8 cellular contexts compared by ENCODE assay signal in the genomic region with DNA sequence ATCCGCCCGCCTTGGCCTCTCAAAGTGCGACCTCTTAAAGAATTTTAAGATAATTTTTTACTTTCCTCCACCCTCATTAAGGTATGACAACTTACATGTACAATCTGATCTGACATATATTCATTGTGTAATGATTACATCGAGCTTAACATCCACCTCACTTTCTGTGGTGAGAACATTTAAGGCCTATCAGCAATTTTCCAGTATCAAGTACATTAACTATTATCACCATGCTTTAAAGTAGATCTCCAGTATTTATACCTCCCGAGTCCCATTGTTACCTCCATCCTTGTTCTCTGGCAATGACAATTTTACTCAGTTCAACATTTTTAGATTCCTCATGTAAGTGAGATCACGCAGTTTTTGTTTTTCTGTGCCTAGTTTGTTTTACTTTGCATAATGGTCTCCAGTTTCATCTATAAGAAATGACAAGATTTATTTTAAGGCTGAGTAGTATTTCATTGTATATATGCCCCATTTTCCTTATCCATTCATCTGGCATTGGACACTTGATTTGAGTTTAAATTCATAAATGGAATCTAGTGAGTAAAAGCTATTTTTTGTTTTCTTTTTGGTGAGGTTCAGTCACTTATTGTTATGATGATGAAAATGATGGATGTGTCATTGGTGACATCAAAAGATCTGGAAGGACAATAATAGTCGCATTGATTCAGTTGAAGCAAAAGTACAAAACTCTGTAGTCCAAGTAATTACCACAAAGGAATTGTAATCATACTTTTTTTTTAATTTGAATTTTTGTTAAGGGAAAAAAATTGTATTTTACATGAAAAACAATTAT.
DNase-seq lines count a peak whose midpoint lies in the region; ATAC-seq, FAIRE-seq and TF ChIP-seq lines count a peak whose summit lies in the region.

No MANE protein-coding gene starts in this region.

- no peak overlapping the region; the same call in 1 of the 2 replicates for H4K8ac ChIP-seq in H1 (ENCODE audit: extremely low read depth, insufficient read depth, low read length)
- H4K8ac ChIP-seq in trophoblast cell (ENCODE audit: low read depth, low read length): no peak overlapping the region

- TF ChIP-seq EP300 in A549 (IDR thresholded peaks at IDR 0.05) (no peak), H1 (IDR thresholded peaks at IDR 0.05; ENCODE audit: borderline replicate concordance in 1 of 2, low read depth in 2 of 2, low read length in 2 of 2) (no peak)

- H3K36me3 ChIP-seq in PC-9 (ENCODE audit: low read depth): no peaks in the 10 kb centered on the region
- peaks cover 0 to 13% (median 5%) of the 10 kb centered on the region in 4 experiments; a peak in 4 of 8 replicates for H3K36me3 ChIP-seq in H1 (ENCODE audit: control insufficient read depth in 2 of 4, insufficient read depth in 4 of 4, low read length in 3 of 4)
- H3K36me3 ChIP-seq in trophoblast cell (ENCODE audit: control insufficient read depth in 1 of 2, insufficient read depth in 2 of 2, low read length in 2 of 2): peaks cover 0 to 4% of the 10 kb centered on the region in 2 experiments

- POLR2A ChIA-PET in A549 (lab: Yijun Ruan, JAX) (interaction anchor here (0.8 to 3.1 kb wide), 7 partner anchors 11 to 69 kb away, joined by 3 to 35 read pairs (median 15); a partner anchor contains a TSS), PC-9 (lab: Charles Lee; ENCODE audit: unreplicated experiment) (interaction anchor here (0.6 to 1.9 kb wide), 9 partner anchors 11 to 680 kb away, joined by 3 to 9 read pairs (median 5); a partner anchor contains a TSS), H1 (lab: Charles Lee; ENCODE audit: partially characterized antibody) (interaction anchor here (0.6 to 9.2 kb wide), 32 partner anchors 9 to 1807 kb away, joined by 3 to 607 read pairs (median 8); a partner anchor contains a TSS)

- peak overlapping the region; percentile 80 for H4K5ac ChIP-seq in H1 (ENCODE audit: insufficient read length, low read depth, low read length)

- FAIRE-seq in A549 (lab: Jason Lieb, UNC) (no peak), H1 (lab: Jason Lieb, UNC) (no peak)

- peak overlapping the region; percentile 66 to 85 for H3K27ac ChIP-seq in A549
- H3K27ac ChIP-seq in PC-9: peak overlapping the region; percentile 51
- peak overlapping the region; percentile 95; the same call in 1 of the 2 replicates for H3K27ac ChIP-seq in H1 (ENCODE audit: low read depth, low read length)
- H3K27ac ChIP-seq in trophoblast cell (ENCODE audit: low read depth, low read length): peak overlapping the region; percentile 79

- H2AK5ac ChIP-seq in H1 (ENCODE audit: low read depth, low read length): no peak overlapping the region
- H2AK5ac ChIP-seq in trophoblast cell (ENCODE audit: low read length): no peak overlapping the region

- TF ChIP-seq POLR2A in A549 (IDR thresholded peaks at IDR 0.05; ENCODE audit: low read length) (no peak), H1 (IDR thresholded peaks at IDR 0.05; ENCODE audit: control extremely low read depth in 1 of 2, low read depth in 2 of 2, low read length in 2 of 2) (peak in 1 of 2 experiments; percentile 32; a peak in 2 of 3 replicates)

- intact Hi-C loops in PC-9 (cut with micrococcal nuclease; ENCODE audit: unreplicated experiment): no loop called here

- no TSS peak for BruUV-seq in PC-9 (replicated peaks; lab: Mats Ljungman, UMichigan)

- H3K14ac ChIP-seq in H1 (ENCODE audit: insufficient read length): no peak overlapping the region
- H3K14ac ChIP-seq in trophoblast cell (ENCODE audit: low read length): no peak overlapping the region

- H4K20me1 ChIP-seq in PC-9 (ENCODE audit: insufficient read depth) (no peaks in the 10 kb centered on the region; the same call in 1 of the 2 replicates), H1 (replicated peaks in 1 of 2; ENCODE audit: control insufficient read depth in 1 of 2, insufficient read depth in 2 of 2, low read length in 2 of 2) (no peaks in the 10 kb centered on the region)

- H3K9me2 ChIP-seq in PC-9 (ENCODE audit: insufficient read depth): no peaks in the 10 kb centered on the region; the same call in 1 of the 2 replicates

- H2AFZ ChIP-seq in PC-9 (peak overlapping the region; percentile 74), H1 (ENCODE audit: low read length) (no peak overlapping the region), trophoblast cell (ENCODE audit: insufficient read depth, low read length, poor library complexity) (no peak overlapping the region)

- no peak overlapping the region for H4K12ac ChIP-seq in trophoblast cell (ENCODE audit: low read depth, low read length)

- TF ChIP-seq CTCF in A549 (IDR thresholded peaks at IDR 0.05) (no peak), PC-9 (conservative IDR thresholded peaks at IDR 0.05) (no peak), H1 (IDR thresholded peaks at IDR 0.05; ENCODE audit: control extremely low read depth in 1 of 3, insufficient read depth in 1 of 3, low read depth in 1 of 3, low read length in 3 of 3) (no peak)

- H4K91ac ChIP-seq in H1 (replicated peaks; ENCODE audit: insufficient read length, low read length) (no peak overlapping the region), trophoblast cell (ENCODE audit: low read depth, low read length) (no peak overlapping the region)

- TF ChIP-seq RAD21 in A549 (conservative IDR thresholded peaks at IDR 0.05 in 1 of 2, IDR thresholded peaks at IDR 0.05 in 1 of 2) (no peak), H1 (IDR thresholded peaks at IDR 0.05 in 1 of 2, conservative IDR thresholded peaks at IDR 0.05 in 1 of 2; ENCODE audit: low read depth in 2 of 2, low read length in 2 of 2) (no peak)

- H3K9ac ChIP-seq in H1 (replicated peaks in 1 of 4; ENCODE audit: extremely low read depth in 1 of 4, low read depth in 3 of 4, low read length in 3 of 4) (peak overlapping the region; percentile 87 to 97 (median 94)), trophoblast cell (ENCODE audit: low read length) (no peak overlapping the region)

- H3K4me2 ChIP-seq in A549 (peak overlapping the region; percentile 64), PC-9 (peak overlapping the region; percentile 66), H1 (ENCODE audit: insufficient read depth in 1 of 2, low read depth in 2 of 2, low read length in 2 of 2) (peak overlapping the region; percentile 70 to 75), trophoblast cell (ENCODE audit: low read length) (peak overlapping the region; percentile 69)

- H2BK15ac ChIP-seq in H1 (ENCODE audit: low read length): no peak overlapping the region

- no peak overlapping the region; the same call in 1 of the 2 replicates for H2BK5ac ChIP-seq in H1 (ENCODE audit: low read depth, low read length)
- H2BK5ac ChIP-seq in trophoblast cell (ENCODE audit: low read depth, low read length, poor library complexity): no peak overlapping the region

- H3K79me1 ChIP-seq in H1 (ENCODE audit: low read depth, low read length) (no peaks in the 10 kb centered on the region), trophoblast cell (ENCODE audit: low read length) (peaks cover 5% of the 10 kb centered on the region)

- no peaks in the 10 kb centered on the region; the same call in 1 of the 2 replicates for H3K23me2 ChIP-seq in H1 (ENCODE audit: low read depth, low read length)

- H3K27me3 ChIP-seq in PC-9 (ENCODE audit: insufficient read depth, low read depth) (no peaks in the 10 kb centered on the region), H1 (replicated peaks in 1 of 4; ENCODE audit: control insufficient read depth in 3 of 4, extremely low read depth in 1 of 4, insufficient read depth in 3 of 4, low read length in 3 of 4) (no peaks in the 10 kb centered on the region), trophoblast cell (ENCODE audit: insufficient read depth, low read length) (no peaks in the 10 kb centered on the region)

- DNase-seq in A549 (ENCODE audit: low read depth in 1 of 2, low spot score in 1 of 2) (no peak), PC-9 (no peak), H1 (ENCODE audit: low read depth in 1 of 2, low spot score in 2 of 2) (no peak), trophoblast cell (peak in 1 of 2 donors; percentile 12)
- DNase-seq in stimulated activated CD4-positive, alpha-beta T cell treated with anti-CD3 and anti-CD28 coated beads, Interleukin-2, amount 100 ng/mL, for 48 hours: no peak

- H2BK20ac ChIP-seq in H1 (ENCODE audit: low read length): no peak overlapping the region

- H3K9me3 ChIP-seq in A549 (no peaks in the 10 kb centered on the region), PC-9 (ENCODE audit: insufficient read depth, low read depth) (no peaks in the 10 kb centered on the region), H1 (ENCODE audit: insufficient read depth in 2 of 2, low read depth in 1 of 2, low read length in 1 of 2) (peaks cover 8 to 13% of the 10 kb centered on the region in 2 experiments; a peak in 3 of 4 replicates), trophoblast cell (ENCODE audit: insufficient read depth, low read depth, low read length) (no peaks in the 10 kb centered on the region)

- H3K79me2 ChIP-seq in PC-9 (ENCODE audit: low read depth) (no peaks in the 10 kb centered on the region), H1 (ENCODE audit: control insufficient read depth in 1 of 2, insufficient read depth in 2 of 2, low read length in 2 of 2) (no peaks in the 10 kb centered on the region; a peak in 1 of 4 replicates), trophoblast cell (ENCODE audit: control insufficient read depth, insufficient read depth, low read length, poor library complexity) (no peaks in the 10 kb centered on the region)

- ATAC-seq in A549: peak in 1 of 2 experiments; percentile 10; a peak in 2 of 6 replicates
- peak; percentile 2 for ATAC-seq in GM21423 (IDR thresholded peaks at IDR 0.05; ENCODE audit: unreplicated experiment)
- ATAC-seq in GM18861 (IDR thresholded peaks at IDR 0.05; ENCODE audit: unreplicated experiment): no peak
- no peak for ATAC-seq in HG02840 (IDR thresholded peaks at IDR 0.05; ENCODE audit: low FRiP score, unreplicated experiment)

- no peak overlapping the region; the same call in 1 of the 2 replicates for H2BK12ac ChIP-seq in H1 (ENCODE audit: low read depth, low read length)
- H2BK12ac ChIP-seq in trophoblast cell (ENCODE audit: low read length): no peak overlapping the region

- H3K4me3 ChIP-seq in A549 (peak overlapping the region; percentile 45), PC-9 (peak overlapping the region; percentile 50), H1 (ENCODE audit: extremely low read depth in 1 of 4, insufficient read depth in 2 of 4, low read depth in 3 of 4, low read length in 4 of 4) (peak overlapping the region; percentile 59 to 90 (median 81)), trophoblast cell (ENCODE audit: low read depth, low read length) (peak overlapping the region; percentile 72)

- CTCF ChIA-PET in A549 (lab: Yijun Ruan, JAX): interaction anchor here (1.4 to 1.5 kb wide), 2 partner anchors 65 to 70 kb away, joined by 4 read pairs; a partner anchor contains a TSS
- CTCF ChIA-PET in PC-9 (lab: Charles Lee): interaction anchor here (0.6 kb wide), 1 partner anchor 48 kb away, joined by 9 read pairs; no protein-coding TSS in a partner anchor
- CTCF ChIA-PET in H1 (lab: Charles Lee; ENCODE audit: partially characterized antibody): interaction anchor here (1.4 to 2.3 kb wide), 3 partner anchors 13 to 71 kb away, joined by 3 to 15 read pairs (median 6); a partner anchor contains a TSS

- no peak overlapping the region for H3K56ac ChIP-seq in H1 (replicated peaks; ENCODE audit: insufficient read length, low read depth, low read length)

- 0 out of 2 replicates have a peak, but pooled peaks cover 11% of the 10 kb centered on the region for H3F3A ChIP-seq in PC-9 (ENCODE audit: insufficient read depth, low read depth)

- H3K18ac ChIP-seq in H1 (ENCODE audit: extremely low read depth, low read length) (no peak overlapping the region), trophoblast cell (ENCODE audit: low read length) (no peak overlapping the region)

- H3K23ac ChIP-seq in H1 (ENCODE audit: insufficient read length): no peak overlapping the region
- H3K23ac ChIP-seq in trophoblast cell (ENCODE audit: low read length): no peak overlapping the region

- no peaks in the 10 kb centered on the region for H3K4me1 ChIP-seq in A549
- no peaks in the 10 kb centered on the region for H3K4me1 ChIP-seq in PC-9 (replicated peaks; ENCODE audit: insufficient read depth)
- H3K4me1 ChIP-seq in H1 (replicated peaks in 1 of 4; ENCODE audit: control insufficient read depth in 3 of 4, insufficient read depth in 4 of 4, low read length in 3 of 4): peaks cover 0 to 3% (median 0%) of the 10 kb centered on the region in 4 experiments; a peak in 1 of 7 replicates
- H3K4me1 ChIP-seq in trophoblast cell (ENCODE audit: control insufficient read depth in 1 of 2, insufficient read depth in 2 of 2, low read length in 2 of 2): no peaks in the 10 kb centered on the region

- H3K4ac ChIP-seq in H1 (replicated peaks; ENCODE audit: insufficient read length, low read depth, low read length): no peak overlapping the region
- no peak overlapping the region for H3K4ac ChIP-seq in trophoblast cell (ENCODE audit: low read depth, low read length)

- no peak overlapping the region for H2BK120ac ChIP-seq in H1 (replicated peaks; ENCODE audit: low read depth, low read length)
- no peak overlapping the region for H2BK120ac ChIP-seq in trophoblast cell (ENCODE audit: insufficient read depth, low read length, poor library complexity)

- 40% methylated on average over 7 of the region's 7 CpGs for WGBS in A549 (ENCODE audit: missing lambda C conversion rate)
- WGBS in H1 (ENCODE audit: extremely low coverage in 1 of 2, insufficient coverage in 1 of 2, insufficient read length in 1 of 2, insufficient replicate concordance in 2 of 2, low coverage in 1 of 2, low lambda C conversion rate in 2 of 2, missing lambda C conversion rate in 1 of 2), 2 experiments: 18% methylated on average over 7 of the region's 7 CpGs; no CpG with 5 or more reads in 1 of the 2 experiments
- WGBS in trophoblast cell (ENCODE audit: extremely low coverage, insufficient coverage, insufficient read length): no CpG with 5 or more reads among the region's 7 CpGs

Comparison
In these comparisons a context has a peak if more than half of its experiments do, and no peak if none do; other contexts are left out.
1. Of the 18 proteins assayed by ChIP-seq in both H1 and A549: peak only in H1: none; only in A549: MAFK; in both: none; in neither: 16; mixed calls (peak in some experiments, not most) for 1.